1 cellular context compared by ENCODE assay signal in the genomic region with DNA sequence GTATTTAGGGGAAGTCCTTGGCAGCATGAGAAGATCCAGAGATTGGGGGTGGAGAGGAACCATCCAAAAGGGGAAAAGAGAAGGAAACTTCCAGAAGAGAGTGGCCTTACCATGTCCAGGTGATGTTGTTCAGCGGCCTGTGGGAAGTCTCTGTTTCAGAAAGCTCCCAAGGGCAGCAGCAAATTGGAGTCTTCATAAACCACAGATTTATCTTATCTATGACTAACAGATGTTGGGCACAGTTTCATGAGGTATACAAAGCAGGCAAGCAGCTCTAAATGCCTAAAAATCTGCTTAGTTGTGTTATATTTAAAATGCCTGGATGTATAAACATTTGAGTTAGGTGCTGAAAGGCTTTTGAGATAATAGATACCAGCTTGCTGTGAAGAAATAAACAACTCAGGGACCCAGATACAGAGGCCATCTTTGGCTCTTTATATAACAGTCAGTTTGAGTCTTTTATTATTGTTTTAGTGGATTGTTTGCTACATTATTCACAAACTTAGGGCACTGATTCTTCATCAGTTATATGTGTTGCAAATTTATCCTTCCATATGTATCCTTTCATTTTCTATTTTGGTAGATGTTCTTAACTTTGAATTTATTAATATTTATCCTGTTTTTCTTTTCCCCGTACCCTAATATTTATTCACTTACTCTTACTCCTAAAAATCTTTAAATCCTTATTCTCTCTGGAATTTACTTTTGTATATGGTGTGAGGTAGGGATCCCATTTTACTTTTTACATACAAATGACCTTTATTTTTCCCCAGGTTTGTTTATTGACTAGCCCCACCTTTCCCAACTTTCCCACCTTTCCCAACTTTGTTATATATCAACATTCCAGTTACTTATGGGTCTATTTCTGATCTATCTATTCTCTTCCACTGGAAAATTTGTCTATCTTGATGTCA.
A peak's percentile ranks its signal among the peaks of the same experiment; 100 is the strongest.
TF ChIP-seq lines count a peak whose summit lies in the region.

No MANE protein-coding gene starts in this region.

TF ChIP-seq in K562, 482 proteins besides CTCF, POLR2A, EP300 and RAD21 (continued from another document and continues in another):
- TF ChIP-seq, protein P1, sequence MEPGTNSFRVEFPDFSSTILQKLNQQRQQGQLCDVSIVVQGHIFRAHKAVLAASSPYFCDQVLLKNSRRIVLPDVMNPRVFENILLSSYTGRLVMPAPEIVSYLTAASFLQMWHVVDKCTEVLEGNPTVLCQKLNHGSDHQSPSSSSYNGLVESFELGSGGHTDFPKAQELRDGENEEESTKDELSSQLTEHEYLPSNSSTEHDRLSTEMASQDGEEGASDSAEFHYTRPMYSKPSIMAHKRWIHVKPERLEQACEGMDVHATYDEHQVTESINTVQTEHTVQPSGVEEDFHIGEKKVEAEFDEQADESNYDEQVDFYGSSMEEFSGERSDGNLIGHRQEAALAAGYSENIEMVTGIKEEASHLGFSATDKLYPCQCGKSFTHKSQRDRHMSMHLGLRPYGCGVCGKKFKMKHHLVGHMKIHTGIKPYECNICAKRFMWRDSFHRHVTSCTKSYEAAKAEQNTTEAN (CRISPR knock-in tag; IDR thresholded peaks at IDR 0.05) = no peak
- TF ChIP-seq ZFP30 (CRISPR knock-in tag; IDR thresholded peaks at IDR 0.05; ENCODE audit: borderline replicate concordance) (no peak), ZFX (CRISPR knock-in tag; IDR thresholded peaks at IDR 0.05) (no peak), RREB1 (CRISPR knock-in tag; IDR thresholded peaks at IDR 0.05) (no peak), ZBTB5 (IDR thresholded peaks at IDR 0.05) (no peak), TARDBP (IDR thresholded peaks at IDR 0.05) (0 out of 2 replicates have a peak, but pooled peaks have one; percentile 23), RB1 (IDR thresholded peaks at IDR 0.05; ENCODE audit: low read depth) (peak; percentile 31; the same call in 1 of the 2 replicates), RBM22 (IDR thresholded peaks at IDR 0.05; ENCODE audit: low read depth, low read length, poor library complexity, severe bottlenecking) (no peak), ZNF324 (CRISPR knock-in tag; IDR thresholded peaks at IDR 0.05) (no peak), U2AF2 (optimal IDR thresholded peaks at IDR 0.05; ENCODE audit: low read depth, low read length) (no peak), COPS2 (conservative IDR thresholded peaks at IDR 0.05) (no peak), CBX8 (IDR thresholded peaks at IDR 0.05; ENCODE audit: borderline replicate concordance, extremely low read depth, low read depth, low read length, poor library complexity, severe bottlenecking) (no peak), BRF1 (IDR thresholded peaks at IDR 0.05; ENCODE audit: borderline replicate concordance, extremely low read depth, insufficient read length) (no peak), TCF7 (IDR thresholded peaks at IDR 0.05; ENCODE audit: borderline replicate concordance) (no peak), RBM14 (IDR thresholded peaks at IDR 0.05; ENCODE audit: borderline replicate concordance, insufficient read depth, low read depth, low read length) (no peak), STAT5B (CRISPR knock-in tag; IDR thresholded peaks at IDR 0.05) (no peak), E2F4 (CRISPR knock-in tag; IDR thresholded peaks at IDR 0.05; ENCODE audit: low read depth) (no peak), ZNF316 (IDR thresholded peaks at IDR 0.05) (peak; percentile 71), NONO (IDR thresholded peaks at IDR 0.05; ENCODE audit: low read depth in 2 of 2, low read length in 1 of 2) (peak in 1 of 2 experiments; percentile 36; a peak in 1 of 4 replicates), POLR2AphosphoS5 (IDR thresholded peaks at IDR 0.05; ENCODE audit: control insufficient read depth, insufficient read depth, low read depth, low read length) (0 out of 2 replicates have a peak, but pooled peaks have one; percentile 19), GTF2A2 (tag; IDR thresholded peaks at IDR 0.05) (no peak), GABPA (tag; conservative IDR thresholded peaks at IDR 0.05; ENCODE audit: low read depth) (0 out of 2 replicates have a peak, but pooled peaks have one; percentile 35), KLF10 (CRISPR knock-in tag; IDR thresholded peaks at IDR 0.05) (no peak), ZNF431 (CRISPR knock-in tag; IDR thresholded peaks at IDR 0.05) (peak; percentile 89), FOXK2 (conservative IDR thresholded peaks at IDR 0.05 in 1 of 2, IDR thresholded peaks at IDR 0.05 in 1 of 2; ENCODE audit: low read depth in 2 of 2) (peak; percentile 72 to 90), ZNF778 (CRISPR knock-in tag; IDR thresholded peaks at IDR 0.05) (no peak), ZNF57 (CRISPR knock-in tag; IDR thresholded peaks at IDR 0.05) (no peak), CREBBP (IDR thresholded peaks at IDR 0.05; ENCODE audit: low read depth, low read length) (no peak), ZNF583 (CRISPR knock-in tag; IDR thresholded peaks at IDR 0.05) (no peak)
- TF ChIP-seq, protein P2, sequence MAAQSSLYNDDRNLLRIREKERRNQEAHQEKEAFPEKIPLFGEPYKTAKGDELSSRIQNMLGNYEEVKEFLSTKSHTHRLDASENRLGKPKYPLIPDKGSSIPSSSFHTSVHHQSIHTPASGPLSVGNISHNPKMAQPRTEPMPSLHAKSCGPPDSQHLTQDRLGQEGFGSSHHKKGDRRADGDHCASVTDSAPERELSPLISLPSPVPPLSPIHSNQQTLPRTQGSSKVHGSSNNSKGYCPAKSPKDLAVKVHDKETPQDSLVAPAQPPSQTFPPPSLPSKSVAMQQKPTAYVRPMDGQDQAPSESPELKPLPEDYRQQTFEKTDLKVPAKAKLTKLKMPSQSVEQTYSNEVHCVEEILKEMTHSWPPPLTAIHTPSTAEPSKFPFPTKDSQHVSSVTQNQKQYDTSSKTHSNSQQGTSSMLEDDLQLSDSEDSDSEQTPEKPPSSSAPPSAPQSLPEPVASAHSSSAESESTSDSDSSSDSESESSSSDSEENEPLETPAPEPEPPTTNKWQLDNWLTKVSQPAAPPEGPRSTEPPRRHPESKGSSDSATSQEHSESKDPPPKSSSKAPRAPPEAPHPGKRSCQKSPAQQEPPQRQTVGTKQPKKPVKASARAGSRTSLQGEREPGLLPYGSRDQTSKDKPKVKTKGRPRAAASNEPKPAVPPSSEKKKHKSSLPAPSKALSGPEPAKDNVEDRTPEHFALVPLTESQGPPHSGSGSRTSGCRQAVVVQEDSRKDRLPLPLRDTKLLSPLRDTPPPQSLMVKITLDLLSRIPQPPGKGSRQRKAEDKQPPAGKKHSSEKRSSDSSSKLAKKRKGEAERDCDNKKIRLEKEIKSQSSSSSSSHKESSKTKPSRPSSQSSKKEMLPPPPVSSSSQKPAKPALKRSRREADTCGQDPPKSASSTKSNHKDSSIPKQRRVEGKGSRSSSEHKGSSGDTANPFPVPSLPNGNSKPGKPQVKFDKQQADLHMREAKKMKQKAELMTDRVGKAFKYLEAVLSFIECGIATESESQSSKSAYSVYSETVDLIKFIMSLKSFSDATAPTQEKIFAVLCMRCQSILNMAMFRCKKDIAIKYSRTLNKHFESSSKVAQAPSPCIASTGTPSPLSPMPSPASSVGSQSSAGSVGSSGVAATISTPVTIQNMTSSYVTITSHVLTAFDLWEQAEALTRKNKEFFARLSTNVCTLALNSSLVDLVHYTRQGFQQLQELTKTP (IDR thresholded peaks at IDR 0.05; ENCODE audit: low read depth in 1 of 2, partially characterized antibody in 2 of 2) = peak in 1 of 2 experiments; percentile 67
- TF ChIP-seq, protein P3, sequence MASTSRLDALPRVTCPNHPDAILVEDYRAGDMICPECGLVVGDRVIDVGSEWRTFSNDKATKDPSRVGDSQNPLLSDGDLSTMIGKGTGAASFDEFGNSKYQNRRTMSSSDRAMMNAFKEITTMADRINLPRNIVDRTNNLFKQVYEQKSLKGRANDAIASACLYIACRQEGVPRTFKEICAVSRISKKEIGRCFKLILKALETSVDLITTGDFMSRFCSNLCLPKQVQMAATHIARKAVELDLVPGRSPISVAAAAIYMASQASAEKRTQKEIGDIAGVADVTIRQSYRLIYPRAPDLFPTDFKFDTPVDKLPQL (IDR thresholded peaks at IDR 0.05; ENCODE audit: extremely low read depth, insufficient read length) = no peak
- TF ChIP-seq, protein P4, sequence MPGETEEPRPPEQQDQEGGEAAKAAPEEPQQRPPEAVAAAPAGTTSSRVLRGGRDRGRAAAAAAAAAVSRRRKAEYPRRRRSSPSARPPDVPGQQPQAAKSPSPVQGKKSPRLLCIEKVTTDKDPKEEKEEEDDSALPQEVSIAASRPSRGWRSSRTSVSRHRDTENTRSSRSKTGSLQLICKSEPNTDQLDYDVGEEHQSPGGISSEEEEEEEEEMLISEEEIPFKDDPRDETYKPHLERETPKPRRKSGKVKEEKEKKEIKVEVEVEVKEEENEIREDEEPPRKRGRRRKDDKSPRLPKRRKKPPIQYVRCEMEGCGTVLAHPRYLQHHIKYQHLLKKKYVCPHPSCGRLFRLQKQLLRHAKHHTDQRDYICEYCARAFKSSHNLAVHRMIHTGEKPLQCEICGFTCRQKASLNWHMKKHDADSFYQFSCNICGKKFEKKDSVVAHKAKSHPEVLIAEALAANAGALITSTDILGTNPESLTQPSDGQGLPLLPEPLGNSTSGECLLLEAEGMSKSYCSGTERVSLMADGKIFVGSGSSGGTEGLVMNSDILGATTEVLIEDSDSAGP (CRISPR knock-in tag; IDR thresholded peaks at IDR 0.05) = no peak
- TF ChIP-seq, protein P5, sequence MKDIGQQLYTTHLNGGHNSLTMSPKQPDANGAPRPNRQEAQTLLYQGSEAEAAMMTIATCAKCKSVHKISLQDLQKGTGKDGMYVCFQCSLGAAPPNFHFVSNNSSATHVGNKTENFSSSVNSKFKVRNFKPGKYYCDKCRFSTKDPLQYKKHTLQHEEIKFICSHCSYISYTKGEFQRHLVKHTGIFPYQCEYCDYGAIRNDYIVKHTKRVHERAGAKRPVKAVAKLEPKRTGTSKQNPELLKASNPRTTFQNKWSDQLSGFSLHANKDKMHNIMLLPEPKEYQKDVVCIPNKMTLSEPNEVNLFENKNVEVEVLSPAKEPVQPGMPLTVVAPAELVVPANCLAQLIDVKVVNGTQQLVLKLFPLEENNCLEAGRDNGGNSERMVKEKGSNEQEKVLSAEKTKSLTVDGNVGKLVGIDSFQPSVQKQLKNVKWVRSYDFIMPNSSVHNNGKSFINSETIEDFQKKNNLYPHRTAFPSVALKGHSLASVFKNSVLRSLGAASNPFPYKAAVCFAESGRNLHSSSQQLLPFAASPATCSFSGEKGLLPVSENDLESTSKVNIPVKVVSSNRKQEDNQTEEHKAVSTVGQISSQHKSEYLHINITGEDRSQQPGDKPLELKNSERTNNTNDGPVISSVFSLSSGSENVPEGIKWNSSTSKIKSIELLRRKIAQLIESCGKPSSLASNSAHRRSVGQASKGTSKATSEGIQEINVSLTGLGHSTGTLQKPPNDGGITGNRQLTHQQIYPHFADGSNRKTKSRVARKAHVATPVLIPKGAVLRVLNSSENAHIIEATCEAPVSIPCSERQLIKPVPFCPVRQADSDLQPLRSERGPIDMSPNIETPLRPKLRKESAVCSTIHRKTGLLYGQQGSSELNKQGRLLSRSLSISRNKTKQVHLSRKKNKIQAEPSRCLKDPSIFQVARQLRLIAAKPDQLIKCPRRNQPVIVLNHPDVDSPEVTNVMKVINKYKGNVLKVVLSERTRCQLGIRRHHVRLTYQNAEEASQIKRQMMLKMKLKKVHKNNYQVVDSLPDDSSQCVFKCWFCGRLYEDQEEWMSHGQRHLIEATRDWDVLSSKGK (CRISPR knock-in tag; IDR thresholded peaks at IDR 0.05) = no peak
